11 cellular contexts compared by ENCODE assay signal in the genomic region with DNA sequence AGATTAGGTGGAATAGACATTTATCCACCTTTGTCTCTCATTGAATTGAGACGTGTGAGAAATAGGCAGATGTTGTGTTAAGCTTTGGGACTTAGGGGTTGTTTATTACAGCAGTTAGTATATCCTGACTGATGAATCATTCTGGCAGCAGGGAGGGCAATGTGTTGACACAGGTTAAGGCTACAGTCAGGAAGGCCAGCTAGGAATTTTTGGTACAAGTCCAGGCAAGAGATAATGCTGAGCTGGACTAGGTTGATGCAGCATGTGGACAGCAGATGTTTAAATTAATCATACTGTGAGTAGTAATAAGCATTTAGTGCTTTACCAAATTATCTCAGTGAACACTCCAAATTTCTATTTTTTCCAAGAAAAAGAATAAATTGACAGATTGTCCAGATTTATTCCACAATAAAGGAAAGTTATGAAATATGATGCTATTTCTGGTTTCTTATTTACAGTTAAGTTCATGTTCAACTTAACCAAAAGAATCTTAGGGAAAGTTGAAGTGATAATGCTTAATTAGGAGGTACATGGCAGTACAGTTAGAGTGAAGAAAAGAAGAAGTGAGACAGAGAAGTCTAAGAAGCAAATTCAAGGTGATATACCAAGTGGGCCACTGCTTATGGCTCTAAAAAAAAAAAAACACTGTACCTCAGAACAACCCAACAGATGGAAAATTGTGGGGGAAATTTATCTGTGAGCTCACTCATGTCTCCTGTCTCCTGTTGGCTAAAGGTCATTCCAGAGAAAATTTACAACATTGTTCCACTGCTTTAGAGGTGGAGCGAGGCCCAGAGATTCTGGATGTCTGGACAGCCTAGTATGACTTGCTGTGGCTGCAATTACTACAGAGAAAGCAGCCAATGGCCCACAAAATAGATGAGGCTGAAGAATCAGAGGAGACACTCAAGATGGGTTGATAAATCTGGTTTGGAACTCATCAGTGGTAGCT.
DNase-seq lines count a peak whose midpoint lies in the region; ATAC-seq and TF ChIP-seq lines count a peak whose summit lies in the region.
"Had no signal": no experiment of that assay in that cellular context is flagged by ENCODE, and none has a peak within 500 bp of the region (broad histone marks: within the 10 kb centered on the region; RNA-seq: fewer than 3 reads in every experiment).

No MANE protein-coding gene starts in this region.

- H3K4me3 ChIP-seq in choroid plexus epithelial cell (ENCODE audit: low read depth, low read length): no peak overlapping the region
- H3K4me3 ChIP-seq: transverse colon had no signal

- peaks cover 2% of the 10 kb centered on the region for H3K27me3 Mint-ChIP-seq in activated CD8-positive, alpha-beta T cell treated with anti-CD3 and anti-CD28 coated beads for 36 hours
- H3K27me3 Mint-ChIP-seq: CD4-positive, alpha-beta T cell had no signal

- no peak overlapping the region for H3K4me3 Mint-ChIP-seq in activated CD8-positive, alpha-beta T cell treated with anti-CD3 and anti-CD28 coated beads for 36 hours
- H3K4me3 Mint-ChIP-seq: CD4-positive, alpha-beta T cell had no signal

- ATAC-seq in HG02885 (IDR thresholded peaks at IDR 0.05; ENCODE audit: poor library complexity, unreplicated experiment) (no peak), HG02970 (IDR thresholded peaks at IDR 0.05; ENCODE audit: low FRiP score, unreplicated experiment) (no peak)
- no peak for ATAC-seq in activated CD8-positive, alpha-beta T cell treated with anti-CD3 and anti-CD28 coated beads for 36 hours

- H3K9me3 Mint-ChIP-seq in activated CD8-positive, alpha-beta T cell treated with anti-CD3 and anti-CD28 coated beads for 36 hours: peaks cover 15% of the 10 kb centered on the region

- no peak for TF ChIP-seq CTCF in choroid plexus epithelial cell (conservative IDR thresholded peaks at IDR 0.05; ENCODE audit: low read depth, low read length)
- TF ChIP-seq CTCF in activated CD8-positive, alpha-beta T cell treated with anti-CD3 and anti-CD28 coated beads for 36 hours (IDR thresholded peaks at IDR 0.05): no peak

- intact Hi-C loops in activated CD8-positive, alpha-beta T cell treated with anti-CD3 and anti-CD28 coated beads for 36 hours (cut with micrococcal nuclease): no loop called here

- no peak overlapping the region for H3K27ac Mint-ChIP-seq in activated CD8-positive, alpha-beta T cell treated with anti-CD3 and anti-CD28 coated beads for 36 hours
- H3K27ac Mint-ChIP-seq: CD4-positive, alpha-beta T cell had no signal

- H3K4me1 Mint-ChIP-seq in activated CD8-positive, alpha-beta T cell treated with anti-CD3 and anti-CD28 coated beads for 36 hours (ENCODE audit: low read depth): no peaks in the 10 kb centered on the region

- DNase-seq in DMS 273 treated with DMSO at 0.1 percent for 48 hours (lab: John Stamatoyannopoulos, UW) (peak; percentile 89), M059J (ENCODE audit: low read depth) (peak; percentile 73), choroid plexus epithelial cell (ENCODE audit: low read depth) (peak; percentile 85), lung microvascular endothelial cell (ENCODE audit: low read depth in 2 of 2) (peak; percentile 55 to 96)
- no peak for DNase-seq in stimulated activated CD4-positive, alpha-beta T cell treated with anti-CD3 and anti-CD28 coated beads, Interleukin-4, amount 100 ng/mL, for 1 hour
- DNase-seq in activated CD8-positive, alpha-beta T cell treated with anti-CD3 and anti-CD28 coated beads for 36 hours: no peak
- DNase-seq: CD4-positive, alpha-beta T cell; NCI-H2029 treated with DMSO at 0.1 percent for 48 hours; transverse colon had no signal

- H3K36me3 Mint-ChIP-seq in activated CD8-positive, alpha-beta T cell treated with anti-CD3 and anti-CD28 coated beads for 36 hours (ENCODE audit: low read depth): no peaks in the 10 kb centered on the region

- CTCF ChIA-PET in activated CD8-positive, alpha-beta T cell treated with anti-CD3 and anti-CD28 coated beads for 36 hours (lab: Charles Lee): interaction anchor here (0.9 to 5.8 kb wide), 5 partner anchors 9 to 243 kb away, joined by 3 to 55 read pairs (median 4); no protein-coding TSS in a partner anchor

- POLR2A ChIA-PET in activated CD8-positive, alpha-beta T cell treated with anti-CD3 and anti-CD28 coated beads for 36 hours (lab: Charles Lee): no interaction called here

Comparison
In these comparisons a context has a peak if more than half of its experiments do, and no peak if none do; other contexts are left out.
1. DNase-seq: peak in DMS 273 treated with DMSO at 0.1 percent for 48 hours (single experiment), M059J (single experiment), choroid plexus epithelial cell (single experiment) and lung microvascular endothelial cell (2 of 2); none in stimulated activated CD4-positive, alpha-beta T cell treated with anti-CD3 and anti-CD28 coated beads, Interleukin-4, amount 100 ng/mL, for 1 hour (single experiment) and activated CD8-positive, alpha-beta T cell treated with anti-CD3 and anti-CD28 coated beads for 36 hours (single experiment).